In genomic region chrX:151958101-151958500, GRCh38 we compare ENCODE assay signal across 42 cellular contexts. TPM values are rescaled to one million over a fixed set of nuclear protein-coding genes. Genes with fewer than 3 reads are reported as not detected.
"Had no signal": no experiment of that assay in that cellular context is flagged by ENCODE, and none has a peak within 500 bp of the region (broad histone marks: within the 10 kb centered on the region; RNA-seq: fewer than 3 reads in every experiment).

No MANE protein-coding gene starts in this region.

- H3K4me1 ChIP-seq: adrenal gland, ascending aorta, body of pancreas, breast epithelium had no signal

- H3K4me3 ChIP-seq: adrenal gland, ascending aorta, body of pancreas, breast epithelium, cardiac muscle cell had no signal

- H3K4me1 Mint-ChIP-seq: activated naive CD4-positive, alpha-beta T cell treated with anti-CD3 and anti-CD28 coated beads, Interleukin-2, amount 10 ng/mL, durations not matched to agents 7 days and 5 days; activated naive CD4-positive, alpha-beta T cell treated with anti-CD3 and anti-CD28 coated beads, Interleukin-2, amount 50 U/mL, for 24 hours; activated naive CD8-positive, alpha-beta T cell treated with anti-CD3 and anti-CD28 coated beads for 36 hours; activated naive CD8-positive, alpha-beta T cell treated with anti-CD3 and anti-CD28 coated beads, Interleukin-2, amount 10 ng/mL, durations not matched to agents 7 days and 5 days; activated naive CD8-positive, alpha-beta T cell treated with anti-CD3 and anti-CD28 coated beads, Interleukin-2, amount 50 U/mL, for 24 hours; activated T-helper 17 cell treated with anti-CD3 and anti-CD28 coated beads, Interleukin-2, amount 50 U/mL, for 72 hours; brain; central memory CD8-positive, alpha-beta T cell had no signal

- H3K27ac ChIP-seq: adrenal gland, ascending aorta, body of pancreas, brain microvascular endothelial cell, breast epithelium, cardiac muscle cell had no signal

- H3K36me3 Mint-ChIP-seq: activated naive CD4-positive, alpha-beta T cell treated with anti-CD3 and anti-CD28 coated beads, Interleukin-2, amount 10 ng/mL, durations not matched to agents 7 days and 5 days; activated naive CD4-positive, alpha-beta T cell treated with anti-CD3 and anti-CD28 coated beads, Interleukin-2, amount 50 U/mL, for 24 hours; activated naive CD4-positive, alpha-beta T cell treated with anti-CD3 and anti-CD28 coated beads, Interleukin-2, amount 50 U/mL, for 72 hours; activated naive CD8-positive, alpha-beta T cell; activated naive CD8-positive, alpha-beta T cell treated with anti-CD3 and anti-CD28 coated beads for 36 hours; activated naive CD8-positive, alpha-beta T cell treated with anti-CD3 and anti-CD28 coated beads, Interleukin-2, amount 10 ng/mL, durations not matched to agents 7 days and 5 days; brain had no signal

- H3K36me3 ChIP-seq: adrenal gland, breast epithelium, cardiac muscle cell had no signal

- H3K27me3 Mint-ChIP-seq: activated naive CD4-positive, alpha-beta T cell treated with anti-CD3 and anti-CD28 coated beads, Interleukin-2, amount 10 ng/mL, durations not matched to agents 7 days and 5 days; activated naive CD4-positive, alpha-beta T cell treated with anti-CD3 and anti-CD28 coated beads, Interleukin-2, amount 50 U/mL, for 24 hours; activated naive CD8-positive, alpha-beta T cell; activated naive CD8-positive, alpha-beta T cell treated with anti-CD3 and anti-CD28 coated beads for 36 hours; activated naive CD8-positive, alpha-beta T cell treated with anti-CD3 and anti-CD28 coated beads, Interleukin-2, amount 10 ng/mL, durations not matched to agents 7 days and 5 days; activated naive CD8-positive, alpha-beta T cell treated with anti-CD3 and anti-CD28 coated beads, Interleukin-2, amount 50 U/mL, for 24 hours; activated T-helper 17 cell treated with anti-CD3 and anti-CD28 coated beads, Interleukin-2, amount 50 U/mL, for 72 hours; central memory CD8-positive, alpha-beta T cell had no signal

- FAIRE-seq: astrocyte had no signal

- H3K4me3 Mint-ChIP-seq: activated naive CD4-positive, alpha-beta T cell treated with anti-CD3 and anti-CD28 coated beads for 36 hours; activated naive CD4-positive, alpha-beta T cell treated with anti-CD3 and anti-CD28 coated beads, Interleukin-2, amount 10 ng/mL, durations not matched to agents 7 days and 5 days; activated naive CD4-positive, alpha-beta T cell treated with anti-CD3 and anti-CD28 coated beads, Interleukin-2, amount 50 U/mL, for 24 hours; activated naive CD8-positive, alpha-beta T cell; activated naive CD8-positive, alpha-beta T cell treated with anti-CD3 and anti-CD28 coated beads for 36 hours; activated naive CD8-positive, alpha-beta T cell treated with anti-CD3 and anti-CD28 coated beads, Interleukin-2, amount 10 ng/mL, durations not matched to agents 7 days and 5 days; activated naive CD8-positive, alpha-beta T cell treated with anti-CD3 and anti-CD28 coated beads, Interleukin-2, amount 50 U/mL, for 24 hours; activated T-cell treated with anti-CD3 and anti-CD28 coated beads, Interleukin-2, amount 50 U/mL, for 24 hours; activated T-cell treated with anti-CD3 and anti-CD28 coated beads, Interleukin-2, amount 50 U/mL, for 4 hours; activated T-cell treated with anti-CD3 and anti-CD28 coated beads, Interleukin-2, amount 50 U/mL, for 72 hours; activated T-helper 1 cell treated with anti-CD3 and anti-CD28 coated beads, Interleukin-12 subunit alpha, Interleukin-12 subunit beta, Interleukin-2, Interleukin-4 antibody, amounts not matched to agents 30 ng/mL and 10 ng/mL and 1 ng/mL, durations not matched to agents 14 hours and 24 hours and 36 hours; activated T-helper 17 cell treated with anti-CD3 and anti-CD28 coated beads, Interleukin-2, amount 50 U/mL, for 72 hours; brain; central memory CD8-positive, alpha-beta T cell had no signal

- H3K9me3 Mint-ChIP-seq: activated naive CD4-positive, alpha-beta T cell treated with anti-CD3 and anti-CD28 coated beads for 36 hours; activated naive CD4-positive, alpha-beta T cell treated with anti-CD3 and anti-CD28 coated beads, Interleukin-2, amount 50 U/mL, for 24 hours; activated naive CD8-positive, alpha-beta T cell treated with anti-CD3 and anti-CD28 coated beads for 36 hours; activated naive CD8-positive, alpha-beta T cell treated with anti-CD3 and anti-CD28 coated beads, Interleukin-2, amount 10 ng/mL, durations not matched to agents 7 days and 5 days; activated naive CD8-positive, alpha-beta T cell treated with anti-CD3 and anti-CD28 coated beads, Interleukin-2, amount 50 U/mL, for 24 hours; activated T-cell treated with anti-CD3 and anti-CD28 coated beads, Interleukin-2, amount 50 U/mL, for 24 hours; activated T-cell treated with anti-CD3 and anti-CD28 coated beads, Interleukin-2, amount 50 U/mL, for 72 hours; activated T-helper 1 cell treated with anti-CD3 and anti-CD28 coated beads, Interleukin-12 subunit alpha, Interleukin-12 subunit beta, Interleukin-2, Interleukin-4 antibody, amounts not matched to agents 30 ng/mL and 10 ng/mL and 1 ng/mL, durations not matched to agents 14 hours and 24 hours and 36 hours; activated T-helper 17 cell treated with anti-CD3 and anti-CD28 coated beads, Interleukin-2, amount 50 U/mL, for 72 hours; activated T-helper 2 cell treated with anti-CD3 and anti-CD28 coated beads, Interferon-gamma antibody, Interleukin-2, Interleukin-4, amounts not matched to agents 10 μg/mL and 5 μg/mL and 100 μg/mL, durations not matched to agents 14 hours and 24 hours and 36 hours had no signal

- H3K27me3 ChIP-seq: adrenal gland, ascending aorta, body of pancreas, brain microvascular endothelial cell, cardiac muscle cell had no signal

- DNase-seq: activated effector memory CD4-positive, alpha-beta T cell treated with anti-CD3 and anti-CD28 coated beads, Interleukin-2, amount 50 U/mL, for 16 hours; activated effector memory CD4-positive, alpha-beta T cell treated with Interleukin-2 at 50 U/mL for 16 hours; activated gamma-delta T cell; activated gamma-delta T cell treated with Interleukin-2 at 50 U/mL for 16 hours; activated naive CD4-positive, alpha-beta T cell; activated naive CD4-positive, alpha-beta T cell treated with anti-CD3 and anti-CD28 coated beads for 36 hours; activated naive CD4-positive, alpha-beta T cell treated with anti-CD3 and anti-CD28 coated beads, Interleukin-2, amount 10 ng/mL, durations not matched to agents 7 days and 5 days; activated naive CD4-positive, alpha-beta T cell treated with anti-CD3 and anti-CD28 coated beads, Interleukin-2, amount 50 U/mL, for 16 hours; activated naive CD4-positive, alpha-beta T cell treated with Interleukin-2 at 50 U/mL for 16 hours; activated naive CD8-positive, alpha-beta T cell treated with anti-CD3 and anti-CD28 coated beads for 36 hours; activated naive CD8-positive, alpha-beta T cell treated with anti-CD3 and anti-CD28 coated beads, Interleukin-2, amount 10 ng/mL, durations not matched to agents 7 days and 5 days; activated naive CD8-positive, alpha-beta T cell treated with anti-CD3 and anti-CD28 coated beads, Interleukin-2, amount 50 U/mL, for 24 hours; activated T-cell treated with anti-CD3 and anti-CD28 coated beads for 4 hours; activated T-cell treated with anti-CD3 and anti-CD28 coated beads, Interleukin-2, amount 50 U/mL, for 1 hour; activated T-cell treated with anti-CD3 and anti-CD28 coated beads, Interleukin-2, amount 50 U/mL, for 24 hours; activated T-cell treated with anti-CD3 and anti-CD28 coated beads, Interleukin-2, amount 50 U/mL, for 4 hours; activated T-cell treated with anti-CD3 and anti-CD28 coated beads, Interleukin-2, amount 50 U/mL, for 48 hours; activated T-cell treated with anti-CD3 and anti-CD28 coated beads, Interleukin-2, amount 50 U/mL, for 72 hours; adrenal gland; amniotic stem cell; amygdala; anterior cingulate cortex; aorta; body of pancreas; brain microvascular endothelial cell; caudate nucleus; central memory CD4-positive, alpha-beta T cell; cerebellar nuclear complex had no signal

- H3K27ac Mint-ChIP-seq: activated naive CD4-positive, alpha-beta T cell treated with anti-CD3 and anti-CD28 coated beads for 36 hours; activated naive CD4-positive, alpha-beta T cell treated with anti-CD3 and anti-CD28 coated beads, Interleukin-2, amount 10 ng/mL, durations not matched to agents 7 days and 5 days; activated naive CD4-positive, alpha-beta T cell treated with anti-CD3 and anti-CD28 coated beads, Interleukin-2, amount 50 U/mL, for 24 hours; activated naive CD4-positive, alpha-beta T cell treated with anti-CD3 and anti-CD28 coated beads, Interleukin-2, amount 50 U/mL, for 72 hours; activated naive CD8-positive, alpha-beta T cell; activated naive CD8-positive, alpha-beta T cell treated with anti-CD3 and anti-CD28 coated beads for 36 hours; activated naive CD8-positive, alpha-beta T cell treated with anti-CD3 and anti-CD28 coated beads, Interleukin-2, amount 10 ng/mL, durations not matched to agents 7 days and 5 days; activated naive CD8-positive, alpha-beta T cell treated with anti-CD3 and anti-CD28 coated beads, Interleukin-2, amount 50 U/mL, for 24 hours; activated T-cell treated with anti-CD3 and anti-CD28 coated beads, Interleukin-2, amount 50 U/mL, for 24 hours; activated T-cell treated with anti-CD3 and anti-CD28 coated beads, Interleukin-2, amount 50 U/mL, for 72 hours; activated T-helper 1 cell treated with anti-CD3 and anti-CD28 coated beads, Interleukin-12 subunit alpha, Interleukin-12 subunit beta, Interleukin-2, Interleukin-4 antibody, amounts not matched to agents 30 ng/mL and 10 ng/mL and 1 ng/mL, durations not matched to agents 14 hours and 24 hours and 36 hours; activated T-helper 17 cell treated with anti-CD3 and anti-CD28 coated beads, Interleukin-2, amount 50 U/mL, for 72 hours; activated T-helper 2 cell treated with anti-CD3 and anti-CD28 coated beads, Interferon-gamma antibody, Interleukin-2, Interleukin-4, amounts not matched to agents 10 μg/mL and 5 μg/mL and 100 μg/mL, durations not matched to agents 14 hours and 24 hours and 36 hours; brain had no signal

- H3K9me3 ChIP-seq: adrenal gland, ascending aorta, body of pancreas, breast epithelium had no signal

RNA-seq across cellular contexts. Expression of gene GABRE, which starts 16.4 kb away (rescaled TPM):
- total RNA-seq: activated naive CD4-positive, alpha-beta T cell treated with anti-CD3 and anti-CD28 coated beads for 36 hours; activated naive CD4-positive, alpha-beta T cell treated with anti-CD3 and anti-CD28 coated beads, Interleukin-2, amount 50 U/mL, for 72 hours; activated naive CD8-positive, alpha-beta T cell treated with anti-CD3 and anti-CD28 coated beads for 36 hours; activated naive CD8-positive, alpha-beta T cell treated with anti-CD3 and anti-CD28 coated beads, Interleukin-2, amount 10 ng/mL, durations not matched to agents 7 days and 5 days; activated T-cell treated with anti-CD3 and anti-CD28 coated beads, Interleukin-2, amount 50 U/mL, for 72 hours; activated T-helper 1 cell treated with anti-CD3 and anti-CD28 coated beads, Interleukin-12 subunit alpha, Interleukin-12 subunit beta, Interleukin-2, Interleukin-4 antibody, amounts not matched to agents 30 ng/mL and 10 ng/mL and 1 ng/mL, durations not matched to agents 14 hours and 24 hours and 36 hours; activated T-helper 17 cell treated with anti-CD3 and anti-CD28 coated beads, Interleukin-2, amount 50 U/mL, for 72 hours; activated T-helper 2 cell treated with anti-CD3 and anti-CD28 coated beads, Interferon-gamma antibody, Interleukin-2, Interleukin-4, amounts not matched to agents 10 μg/mL and 5 μg/mL and 100 μg/mL, durations not matched to agents 14 hours and 24 hours and 36 hours had no signal

RNA-seq across cellular contexts. Expression of gene MAGEA4, which starts 45.4 kb away (rescaled TPM):
- total RNA-seq: activated naive CD4-positive, alpha-beta T cell treated with anti-CD3 and anti-CD28 coated beads for 36 hours; activated naive CD4-positive, alpha-beta T cell treated with anti-CD3 and anti-CD28 coated beads, Interleukin-2, amount 50 U/mL, for 72 hours; activated naive CD8-positive, alpha-beta T cell treated with anti-CD3 and anti-CD28 coated beads for 36 hours; activated naive CD8-positive, alpha-beta T cell treated with anti-CD3 and anti-CD28 coated beads, Interleukin-2, amount 10 ng/mL, durations not matched to agents 7 days and 5 days; activated T-cell treated with anti-CD3 and anti-CD28 coated beads, Interleukin-2, amount 50 U/mL, for 4 hours; activated T-cell treated with anti-CD3 and anti-CD28 coated beads, Interleukin-2, amount 50 U/mL, for 72 hours; activated T-helper 1 cell treated with anti-CD3 and anti-CD28 coated beads, Interleukin-12 subunit alpha, Interleukin-12 subunit beta, Interleukin-2, Interleukin-4 antibody, amounts not matched to agents 30 ng/mL and 10 ng/mL and 1 ng/mL, durations not matched to agents 14 hours and 24 hours and 36 hours; activated T-helper 17 cell treated with anti-CD3 and anti-CD28 coated beads, Interleukin-2, amount 50 U/mL, for 72 hours; activated T-helper 2 cell treated with anti-CD3 and anti-CD28 coated beads, Interferon-gamma antibody, Interleukin-2, Interleukin-4, amounts not matched to agents 10 μg/mL and 5 μg/mL and 100 μg/mL, durations not matched to agents 14 hours and 24 hours and 36 hours; adrenal gland; aorta; ascending aorta; astrocyte; body of pancreas; breast epithelium; cardiac muscle cell; cardiac septum had no signal
- polyA plus RNA-seq: adipose tissue, adrenal gland, aorta, cardiac muscle cell had no signal
